ENCODE assay signal across 16 cellular contexts in the genomic region with DNA sequence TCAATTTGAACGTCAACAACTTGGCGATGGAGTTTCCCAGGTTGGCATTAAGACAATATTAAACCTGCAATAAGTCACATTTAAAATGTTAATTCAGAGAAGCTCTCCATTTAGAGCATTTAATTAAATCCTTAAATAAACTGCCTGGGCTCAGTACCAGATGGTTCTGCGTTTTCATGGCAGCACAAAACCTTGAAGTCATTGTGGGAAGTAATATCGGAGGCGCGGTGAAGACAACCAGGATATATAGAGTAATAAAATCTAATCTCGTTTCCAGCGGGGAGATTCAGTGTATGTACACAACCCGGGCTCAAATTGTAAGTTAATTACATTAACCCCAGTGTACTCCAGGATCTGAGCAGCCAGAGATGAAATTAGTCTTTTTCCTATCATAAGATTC.
"Had no signal": no experiment of that assay in that cellular context is flagged by ENCODE, and none has a peak within 500 bp of the region (broad histone marks: within the 10 kb centered on the region; RNA-seq: fewer than 3 reads in every experiment).

No MANE protein-coding gene starts in this region.

- H3K27ac Mint-ChIP-seq: activated CD4-positive, alpha-beta memory T cell treated with anti-CD3 and anti-CD28 coated beads for 36 hours; nephron; stimulated activated naive B cell treated with anti-CD40 and anti-IgM and Interleukin-4, amounts not matched to agents 10 μg/mL and 1 μg/mL and 100 μg/mL, for 72 hours; T-helper 1 cell treated with Interleukin-12 subunit alpha and Interleukin-12 subunit beta and Interleukin-4 antibody, amounts not matched to agents 30 μg/mL and 1 μg/mL, for 36 hours had no signal

- H3K27ac ChIP-seq: brain microvascular endothelial cell, sigmoid colon had no signal

- H3K36me3 ChIP-seq: brain microvascular endothelial cell, sigmoid colon had no signal

- H3K36me3 Mint-ChIP-seq: activated CD4-positive, alpha-beta memory T cell treated with anti-CD3 and anti-CD28 coated beads for 36 hours; stimulated activated naive B cell treated with anti-CD40 and anti-IgM and Interleukin-4, amounts not matched to agents 10 μg/mL and 1 μg/mL and 100 μg/mL, for 72 hours had no signal

- H3K4me1 Mint-ChIP-seq: stimulated activated naive B cell treated with anti-CD40 and anti-IgM and Interleukin-4, amounts not matched to agents 10 μg/mL and 1 μg/mL and 100 μg/mL, for 72 hours had no signal

- DNase-seq: activated CD4-positive, alpha-beta memory T cell treated with anti-CD3 and anti-CD28 coated beads for 36 hours; activated CD4-positive, alpha-beta T cell treated with anti-CD3 and anti-CD28 coated beads for 1 hour; activated naive CD4-positive, alpha-beta T cell treated with Interleukin-2 at 50 U/mL for 16 hours; activated T-cell treated with anti-CD3 and anti-CD28 coated beads for 4 hours; brain microvascular endothelial cell; central memory CD4-positive, alpha-beta T cell; erythroblast; foreskin melanocyte; glutamatergic neuron; hypothalamus; nucleus accumbens; stimulated activated naive B cell treated with anti-CD40 and anti-IgM and Interleukin-4, amounts not matched to agents 10 μg/mL and 1 μg/mL and 100 μg/mL, for 72 hours had no signal

- H3K27me3 ChIP-seq: sigmoid colon had no signal

- H3K4me1 ChIP-seq: sigmoid colon had no signal

- H3K9me3 Mint-ChIP-seq: T-helper 1 cell treated with Interleukin-12 subunit alpha and Interleukin-12 subunit beta and Interleukin-4 antibody, amounts not matched to agents 30 μg/mL and 1 μg/mL, for 36 hours had no signal

- H3K4me3 ChIP-seq: lung, sigmoid colon had no signal

- H3K9me3 ChIP-seq: sigmoid colon had no signal

- H3K4me3 Mint-ChIP-seq: activated CD4-positive, alpha-beta memory T cell treated with anti-CD3 and anti-CD28 coated beads for 36 hours; nephron; stimulated activated naive B cell treated with anti-CD40 and anti-IgM and Interleukin-4, amounts not matched to agents 10 μg/mL and 1 μg/mL and 100 μg/mL, for 72 hours; T-helper 1 cell treated with Interleukin-12 subunit alpha and Interleukin-12 subunit beta and Interleukin-4 antibody, amounts not matched to agents 30 μg/mL and 1 μg/mL, for 36 hours had no signal
